ENCODE assay signal across 24 cellular contexts in the genomic region with DNA sequence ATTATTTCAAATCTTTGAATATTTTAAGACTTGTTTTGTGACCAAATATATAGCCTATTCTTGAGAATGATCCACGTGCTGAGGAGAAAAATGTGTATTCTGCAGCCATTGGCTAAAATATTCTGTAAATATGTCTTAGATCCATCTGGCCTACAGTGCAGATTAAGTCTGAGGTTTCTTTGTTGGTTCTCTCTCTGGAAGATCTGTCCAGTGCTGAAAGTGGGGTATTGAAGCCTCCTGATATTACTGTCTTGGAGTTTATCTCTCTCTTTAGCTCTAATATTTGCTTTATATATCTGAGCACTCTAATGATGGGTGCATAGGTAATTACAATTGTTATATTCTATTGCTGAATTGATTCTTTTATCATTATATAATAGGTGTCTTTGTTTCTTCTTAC.
"Had no signal": no experiment of that assay in that cellular context is flagged by ENCODE, and none has a peak within 500 bp of the region (broad histone marks: within the 10 kb centered on the region; RNA-seq: fewer than 3 reads in every experiment).

No MANE protein-coding gene starts in this region.

- ATAC-seq: Panc1, Right ventricle myocardium inferior, T-helper 17 cell had no signal

- DNase-seq: Karpas-422, KG1, MM.1S, NCI-H1092 treated with DMSO at 0.1 percent for 48 hours, NCI-H1436, NCI-H187, NCI-H2029, NCI-H2081 treated with DMSO at 0.1 percent for 48 hours, NCI-H2171, NCI-H226, NCI-H446, NCI-H510A, NCI-H524 treated with DMSO at 0.1 percent for 48 hours, NCI-H69, NCI-H774, SHP77 treated with DMSO at 0.1 percent for 48 hours, SJCRH30, SW 1271, T-helper 1 cell, T-helper 17 cell had no signal

- H3K4me3 ChIP-seq: SJCRH30 had no signal

- H3K27ac ChIP-seq: HL-60, SJCRH30 had no signal

- H3K36me3 ChIP-seq: SJCRH30 had no signal

- H3K9me3 ChIP-seq: SJCRH30 had no signal

- FAIRE-seq: HTR-8/SVneo had no signal

- H3K4me1 ChIP-seq: SJCRH30 had no signal

- H3K27me3 ChIP-seq: SJCRH30 had no signal
